In the genomic region with DNA sequence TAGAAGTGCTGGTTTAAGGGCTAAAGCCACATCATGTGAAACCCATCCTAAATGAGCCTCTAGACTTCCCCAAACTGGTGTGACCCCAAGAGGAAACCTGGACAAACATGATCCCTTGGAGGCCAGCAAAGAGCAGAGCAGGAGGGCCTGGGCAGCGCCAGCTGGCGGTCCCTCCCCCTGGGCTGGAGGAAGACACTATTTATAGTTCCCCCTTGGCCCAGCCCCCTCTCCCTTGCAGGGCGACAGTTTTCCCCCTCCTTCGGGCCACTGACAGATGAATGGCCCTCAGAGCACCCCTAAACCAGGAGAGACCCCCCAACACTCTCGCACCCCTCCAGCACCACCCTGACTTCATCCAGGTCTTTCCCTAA, we compare ENCODE assay signal across 1 cellular context.
TF ChIP-seq lines count a peak whose summit lies in the region.

No MANE protein-coding gene starts in this region.

TF ChIP-seq in H1, 55 proteins besides CTCF, POLR2A, EP300 and RAD21:
- TF ChIP-seq TAF1 (IDR thresholded peaks at IDR 0.05; ENCODE audit: low read depth, low read length) (no peak), CBX8 (IDR thresholded peaks at IDR 0.05; ENCODE audit: borderline replicate concordance, low read depth, low read length) (no peak), CEBPB (IDR thresholded peaks at IDR 0.05; ENCODE audit: low read depth, low read length) (no peak), BRCA1 (IDR thresholded peaks at IDR 0.05; ENCODE audit: low read depth, low read length) (no peak), SAP30 (IDR thresholded peaks at IDR 0.05; ENCODE audit: insufficient read depth, insufficient replicate concordance, low read length) (no peak), MAFK (IDR thresholded peaks at IDR 0.05; ENCODE audit: low read depth, low read length) (no peak), GTF2F1 (IDR thresholded peaks at IDR 0.05; ENCODE audit: borderline replicate concordance, low read depth, low read length) (no peak), BACH1 (IDR thresholded peaks at IDR 0.05; ENCODE audit: low read length) (no peak), TBP (IDR thresholded peaks at IDR 0.05; ENCODE audit: low read depth, low read length) (no peak), KDM1A (IDR thresholded peaks at IDR 0.05; ENCODE audit: borderline replicate concordance, low read length) (no peak), CHD1 (IDR thresholded peaks at IDR 0.05; ENCODE audit: low read depth, low read length) (no peak), JUN (IDR thresholded peaks at IDR 0.05; ENCODE audit: low read depth, low read length) (no peak)
